10 cellular contexts compared by ENCODE assay signal in the genomic region with DNA sequence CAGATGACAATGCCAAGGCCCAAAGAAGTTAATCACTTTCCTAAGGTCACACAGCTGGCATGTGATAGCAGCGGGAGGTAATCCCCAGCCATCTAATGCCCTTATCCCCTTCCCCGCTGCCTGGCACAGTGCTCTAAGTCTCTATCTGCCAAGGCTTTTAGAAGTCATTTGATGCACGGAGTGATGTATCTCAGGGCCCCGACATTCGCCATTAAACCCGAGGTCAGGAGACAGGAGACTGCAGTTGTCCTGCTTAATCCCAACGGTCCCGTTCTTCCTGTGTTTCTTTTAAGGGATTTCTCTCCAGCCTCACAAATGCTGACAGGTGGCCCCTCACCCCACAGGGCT.
"Had no signal": no experiment of that assay in that cellular context is flagged by ENCODE, and none has a peak within 500 bp of the region (broad histone marks: within the 10 kb centered on the region; RNA-seq: fewer than 3 reads in every experiment).

No MANE protein-coding gene starts in this region.

- H3K27me3 ChIP-seq: spleen had no signal

- H3K9me3 Mint-ChIP-seq: activated CD4-positive, alpha-beta memory T cell treated with anti-CD3 and anti-CD28 coated beads for 36 hours; activated naive CD8-positive, alpha-beta T cell treated with anti-CD3 and anti-CD28 coated beads, Interleukin-2, amount 50 U/mL, for 24 hours; immature natural killer cell; stimulated activated naive CD8-positive, alpha-beta T cell treated with anti-CD3 and anti-CD28 coated beads, Interleukin-15, Interleukin-2, amounts not matched to agents 100 ng/mL and 50 ng/mL, for 24 hours had no signal

- H3K4me1 ChIP-seq: psoas muscle had no signal

- H3K9me3 ChIP-seq: mucosa of descending colon, psoas muscle, spleen had no signal

- ATAC-seq: activated naive CD8-positive, alpha-beta T cell treated with anti-CD3 and anti-CD28 coated beads, Interleukin-2, amount 50 U/mL, for 24 hours; mucosa of descending colon; psoas muscle; sciatic nerve had no signal

- H3K36me3 Mint-ChIP-seq: activated CD4-positive, alpha-beta memory T cell treated with anti-CD3 and anti-CD28 coated beads for 36 hours; immature natural killer cell had no signal

- DNase-seq: activated CD4-positive, alpha-beta memory T cell treated with anti-CD3 and anti-CD28 coated beads for 36 hours; activated naive CD8-positive, alpha-beta T cell treated with anti-CD3 and anti-CD28 coated beads, Interleukin-2, amount 50 U/mL, for 24 hours; central memory CD4-positive, alpha-beta T cell; erythroblast; immature natural killer cell; mucosa of descending colon; psoas muscle; spleen had no signal

- H3K27me3 Mint-ChIP-seq: activated CD4-positive, alpha-beta memory T cell treated with anti-CD3 and anti-CD28 coated beads for 36 hours; activated naive CD8-positive, alpha-beta T cell treated with anti-CD3 and anti-CD28 coated beads, Interleukin-2, amount 50 U/mL, for 24 hours; stimulated activated naive CD8-positive, alpha-beta T cell treated with anti-CD3 and anti-CD28 coated beads, Interleukin-15, Interleukin-2, amounts not matched to agents 100 ng/mL and 50 ng/mL, for 24 hours had no signal

- H3K4me3 ChIP-seq: mucosa of descending colon, psoas muscle, spleen had no signal

- H3K27ac ChIP-seq: psoas muscle had no signal

- H3K4me3 Mint-ChIP-seq: activated CD4-positive, alpha-beta memory T cell treated with anti-CD3 and anti-CD28 coated beads for 36 hours; activated naive CD8-positive, alpha-beta T cell treated with anti-CD3 and anti-CD28 coated beads, Interleukin-2, amount 50 U/mL, for 24 hours; immature natural killer cell; stimulated activated naive CD8-positive, alpha-beta T cell treated with anti-CD3 and anti-CD28 coated beads, Interleukin-15, Interleukin-2, amounts not matched to agents 100 ng/mL and 50 ng/mL, for 24 hours had no signal

- H3K27ac Mint-ChIP-seq: activated CD4-positive, alpha-beta memory T cell treated with anti-CD3 and anti-CD28 coated beads for 36 hours; activated naive CD8-positive, alpha-beta T cell treated with anti-CD3 and anti-CD28 coated beads, Interleukin-2, amount 50 U/mL, for 24 hours; stimulated activated naive CD8-positive, alpha-beta T cell treated with anti-CD3 and anti-CD28 coated beads, Interleukin-15, Interleukin-2, amounts not matched to agents 100 ng/mL and 50 ng/mL, for 24 hours had no signal
